8 cellular contexts compared by ENCODE assay signal in genomic region chr17:42773290-42774035, GRCh38. TPM values are rescaled to one million over a fixed set of nuclear protein-coding genes. Genes with fewer than 3 reads are reported as not detected.
DNase-seq lines count a peak whose midpoint lies in the region; ATAC-seq, FAIRE-seq and TF ChIP-seq lines count a peak whose summit lies in the region.

Gene VPS25, plus strand, starts transcription at chr17:42773449. Its CDS starts 27 bp downstream, at chr17:42773476.

- H3K4me2 ChIP-seq in HepG2 (ENCODE audit: low read depth, low read length): peak within 1 kb of the TSS; percentile 97

- peak within 1 kb of the TSS; percentile 93 for H2AFZ ChIP-seq in HepG2 (ENCODE audit: low read length)

- peak; percentile 77 for ATAC-seq in HG03342 (IDR thresholded peaks at IDR 0.05; ENCODE audit: unreplicated experiment)
- ATAC-seq in HepG2: peak; percentile 95
- no peak for ATAC-seq in GM21786 (IDR thresholded peaks at IDR 0.05; ENCODE audit: unreplicated experiment)

- peak; percentile 91 for FAIRE-seq in HepG2 (lab: Jason Lieb, UNC)

- intact Hi-C loops in HepG2 (cut with micrococcal nuclease; ENCODE audit: unreplicated experiment): loop anchor here (1.0 kb wide), 1 partner anchor 51 kb away; the partner anchor contains the start of gene BECN1

- TF ChIP-seq EP300 in HepG2 (IDR thresholded peaks at IDR 0.05; ENCODE audit: low read depth in 2 of 2, low read length in 2 of 2) (peak; percentile 44 to 53; a peak in 2 of 4 replicates), HepG2 (CRISPR knock-in tag; IDR thresholded peaks at IDR 0.05; ENCODE audit: borderline replicate concordance) (peak; percentile 63)

- TSS peak; percentile 79 for BruUV-seq in HepG2 (replicated peaks; lab: Mats Ljungman, UMichigan)

- H3K36me3 ChIP-seq in HepG2 (replicated peaks in 1 of 2; ENCODE audit: control insufficient read depth in 1 of 2, insufficient read depth in 2 of 2, low read length in 2 of 2): peaks cover 0 to 15% of the 10 kb centered on the region in 2 experiments; a peak in 2 of 5 replicates

- H3K9me3 ChIP-seq in HepG2 (ENCODE audit: low read length): no peaks in the 10 kb centered on the region

- H3K4me1 ChIP-seq in HepG2 (ENCODE audit: insufficient read depth, low read length): peaks cover 53% of the 10 kb centered on the region

- TF ChIP-seq RAD21 in HepG2 (CRISPR knock-in tag; IDR thresholded peaks at IDR 0.05): peak; percentile 74

- CTCF ChIA-PET in HepG2 (lab: Yijun Ruan, JAX; ENCODE audit: low intra/inter-chr PET ratio, low total read pairs): no interaction called here

- TF ChIP-seq POLR2A in HepG2 (IDR thresholded peaks at IDR 0.05; ENCODE audit: insufficient read depth in 1 of 2, low read depth in 2 of 2, low read length in 2 of 2): peak; percentile 95 to 96

- H3K27me3 ChIP-seq in HepG2 (ENCODE audit: control insufficient read depth in 1 of 2, insufficient read depth in 2 of 2, low read length in 2 of 2): no peaks in the 10 kb centered on the region; a peak in 1 of 5 replicates

- DNase-seq in NCI-H69 (lab: John Stamatoyannopoulos, UW): peak; percentile 94
- peak; percentile 69 for DNase-seq in activated CD4-positive, alpha-beta T cell treated with anti-CD3 and anti-CD28 coated beads, Interleukin-2, amount 50 U/mL, for 1 hour
- DNase-seq in dermis blood vessel endothelial cell: peak; percentile 70
- peak; percentile 84 for DNase-seq in HepG2 (ENCODE audit: low spot score)
- DNase-seq in stimulated activated CD4-positive, alpha-beta T cell treated with anti-CD3 and anti-CD28 coated beads, Interleukin-2, amount 100 ng/mL, for 48 hours: peak; percentile 62 to 70

- peak within 1 kb of the TSS; percentile 66 for H3K27ac ChIP-seq in HepG2 (ENCODE audit: extremely low read length, insufficient read depth, low read length)

- peak within 1 kb of the TSS; percentile 74 to 96 (median 88) for H3K4me3 ChIP-seq in HepG2 (replicated peaks in 1 of 3; ENCODE audit: insufficient read depth in 1 of 3, low read depth in 2 of 3, low read length in 3 of 3)

- H4K20me1 ChIP-seq in HepG2 (ENCODE audit: insufficient read depth, low read length): no peaks in the 10 kb centered on the region

- H3K79me2 ChIP-seq in HepG2 (ENCODE audit: insufficient read depth, low read length): peaks cover 25% of the 10 kb centered on the region

- POLR2A ChIA-PET in HepG2 (lab: Yijun Ruan, JAX): interaction anchor here (0.7 to 3.4 kb wide), 27 partner anchors 9 to 385 kb away, joined by 3 to 53 read pairs (median 4); partner anchors contain the start of genes AOC3, BECN1, CNTD1 and COA3

- peak within 1 kb of the TSS; percentile 87 for H3K9ac ChIP-seq in HepG2 (ENCODE audit: insufficient read depth, low read depth, low read length)

- WGBS in HepG2 (ENCODE audit: low lambda C conversion rate): under 1% methylated on average over 35 of the region's 39 CpGs

- peak; percentile 9 for TF ChIP-seq CTCF in GM12873 (IDR thresholded peaks at IDR 0.05; ENCODE audit: insufficient read depth, low read depth, low read length, missing control alignments)
- TF ChIP-seq CTCF in HepG2 (CRISPR knock-in tag; IDR thresholded peaks at IDR 0.05): peak; percentile 61

- in situ Hi-C loops in HepG2 (cut with HindIII; ENCODE audit: extremely low pct_ligation_motif_present, low pct_unique_long_range_greater_than_20kb): no loop called here

TF ChIP-seq in HepG2, 621 proteins besides CTCF, POLR2A, EP300 and RAD21 (continues in another document):
- TF ChIP-seq THYN1 (CRISPR knock-in tag; IDR thresholded peaks at IDR 0.05; ENCODE audit: borderline replicate concordance, low read depth) (no peak), ZNF230 (CRISPR knock-in tag; IDR thresholded peaks at IDR 0.05) (peak; percentile 37; the same call in 1 of the 2 replicates), CEBPZ (IDR thresholded peaks at IDR 0.05; ENCODE audit: low read length) (no peak), NFYB (CRISPR knock-in tag; IDR thresholded peaks at IDR 0.05) (0 out of 2 replicates have a peak, but pooled peaks have one; percentile 38), MYNN (CRISPR knock-in tag; IDR thresholded peaks at IDR 0.05; ENCODE audit: low read depth) (peak; percentile 90; the same call in 1 of the 2 replicates), NFAT5 (CRISPR knock-in tag; IDR thresholded peaks at IDR 0.05) (0 out of 2 replicates have a peak, but pooled peaks have one; percentile 58)

RNA-seq across cellular contexts. Expression of gene VPS25, which starts in this region (rescaled TPM):
- total RNA-seq in dermis blood vessel endothelial cell (46.5 and 53.4 TPM in 2 replicates), HepG2 (2016; rRNA removed; fragmentation: Illumina TruSeq; extraction: Trizol) (148 and 161 TPM in 2 replicates)
- total RNA-seq in HepG2 (2016; cell fraction: cytosol; rRNA removed; fragmentation: Illumina TruSeq; extraction: Trizol; ENCODE audit: low read depth): 37.2 and 42.3 TPM in 2 replicates
- 159 and 160 TPM in 2 replicates for total RNA-seq in HepG2 (2016; cell fraction: insoluble cytoplasmic fraction; rRNA removed; fragmentation: Illumina TruSeq; extraction: Trizol)
- total RNA-seq in HepG2 (2016; cell fraction: membrane; rRNA removed; fragmentation: Illumina TruSeq; extraction: Trizol): 51.4 and 51.5 TPM in 2 replicates
- total RNA-seq in HepG2 (2016; cell fraction: nucleus; rRNA removed; fragmentation: Illumina TruSeq; extraction: Trizol): 115 and 126 TPM in 2 replicates
- 249 and 270 TPM in 2 replicates for polyA plus RNA-seq in HepG2 (2011; rRNA removed)
- polyA plus RNA-seq in HepG2 (2011; cell fraction: cytosol; rRNA removed): 251 and 262 TPM in 2 replicates
- polyA plus RNA-seq in HepG2 (2011; cell fraction: nucleus; rRNA removed): 162 and 166 TPM in 2 replicates
- polyA plus RNA-seq in HepG2 (2012): 100 and 110 TPM in 2 replicates
- 35.3 and 36.1 TPM in 2 replicates for polyA plus RNA-seq in HepG2 (2016; cell fraction: cytosol; fragmentation: Illumina TruSeq; extraction: Trizol; ENCODE audit: low read depth)
- 177 and 189 TPM in 2 replicates for polyA plus RNA-seq in HepG2 (2016; cell fraction: insoluble cytoplasmic fraction; fragmentation: Illumina TruSeq; extraction: Trizol; ENCODE audit: low read depth)
- 44.1 and 49.3 TPM in 2 replicates for polyA plus RNA-seq in HepG2 (2016; cell fraction: membrane; fragmentation: Illumina TruSeq; extraction: Trizol; ENCODE audit: low read depth)
- 203 and 214 TPM in 2 replicates for polyA plus RNA-seq in HepG2 (2016; cell fraction: nucleus; fragmentation: Illumina TruSeq; extraction: Trizol; ENCODE audit: insufficient read depth, low read depth)
- 122 and 224 TPM in 2 replicates for polyA minus RNA-seq in HepG2 (2011; rRNA and poly(A)+ RNA removed; ENCODE audit: low replicate concordance)
- polyA minus RNA-seq in HepG2 (2011; cell fraction: cytosol; rRNA and poly(A)+ RNA removed): 39.7 and 45.6 TPM in 2 replicates
- 87.8 and 92.0 TPM in 2 replicates for polyA minus RNA-seq in HepG2 (2011; cell fraction: nucleus; rRNA and poly(A)+ RNA removed)
